In genomic region chr9:116632990-116633441, GRCh38 we compare ENCODE assay signal across 16 cellular contexts. TPM values are rescaled to one million over a fixed set of nuclear protein-coding genes. Genes with fewer than 3 reads are reported as not detected.
A peak's percentile ranks its signal among the peaks of the same experiment; 100 is the strongest.
DNase-seq lines count a peak whose midpoint lies in the region; ATAC-seq and TF ChIP-seq lines count a peak whose summit lies in the region.
"Had no signal": no experiment of that assay in that cellular context is flagged by ENCODE, and none has a peak within 500 bp of the region (broad histone marks: within the 10 kb centered on the region; RNA-seq: fewer than 3 reads in every experiment).

No MANE protein-coding gene starts in this region.

- DNase-seq in AG20443 (ENCODE audit: low spot score) (peak; percentile 41), LHCN-M2 (ENCODE audit: low read depth) (peak; percentile 57), body of pancreas (no peak), kidney glomerular epithelial cell (lab: John Stamatoyannopoulos, UW) (peak; percentile 9), dedifferentiated amniotic fluid mesenchymal stem cell (ENCODE audit: extremely low spot score) (no peak)
- DNase-seq: activated CD8-positive, alpha-beta memory T cell treated with anti-CD3 and anti-CD28 coated beads, Interleukin-2, amount 10 ng/mL, durations not matched to agents 7 days and 5 days; activated naive CD4-positive, alpha-beta T cell treated with anti-CD3 and anti-CD28 coated beads, Interleukin-2, amount 50 U/mL, for 16 hours; esophagus squamous epithelium; immature natural killer cell; NCI-H1436 treated with DMSO at 0.1 percent for 48 hours; NCI-H526 treated with DMSO at 0.1 percent for 48 hours had no signal

- no peak overlapping the region for H3K4me3 ChIP-seq in body of pancreas
- H3K4me3 ChIP-seq: BLaER1, esophagus squamous epithelium had no signal

- peak; percentile 35 for ATAC-seq in body of pancreas
- no peak for ATAC-seq in HG02642 (IDR thresholded peaks at IDR 0.05; ENCODE audit: poor library complexity, unreplicated experiment)
- ATAC-seq in GM19455 (IDR thresholded peaks at IDR 0.05; ENCODE audit: unreplicated experiment), result no peak
- no peak for ATAC-seq in GM18502 (IDR thresholded peaks at IDR 0.05; ENCODE audit: poor library complexity, unreplicated experiment)
- ATAC-seq: activated CD8-positive, alpha-beta memory T cell treated with anti-CD3 and anti-CD28 coated beads, Interleukin-2, amount 10 ng/mL, durations not matched to agents 7 days and 5 days had no signal

- H3K27me3 ChIP-seq in body of pancreas, result no peaks in the 10 kb centered on the region
- H3K27me3 ChIP-seq: BLaER1, esophagus squamous epithelium had no signal

- 81 to 83% methylated on average over 3 of the region's 3 CpGs for WGBS in body of pancreas, 2 donors

- no peak overlapping the region for H3K27ac ChIP-seq in body of pancreas
- H3K27ac ChIP-seq: BLaER1, VCaP had no signal

- no peaks in the 10 kb centered on the region for H3K36me3 ChIP-seq in body of pancreas (replicated peaks in 1 of 2; ENCODE audit: insufficient read depth in 1 of 2, low read depth in 2 of 2)
- H3K36me3 ChIP-seq: BLaER1, esophagus squamous epithelium had no signal

- TF ChIP-seq POLR2A in body of pancreas (IDR thresholded peaks at IDR 0.05), result no peak

- intact Hi-C loops in body of pancreas (cut with DNase I), result no loop called here

- no peaks in the 10 kb centered on the region for H3K4me1 ChIP-seq in body of pancreas
- H3K4me1 ChIP-seq: BLaER1, esophagus squamous epithelium had no signal

- TF ChIP-seq CTCF in body of pancreas (IDR thresholded peaks at IDR 0.05), result no peak

- no peaks in the 10 kb centered on the region for H3K9me3 ChIP-seq in body of pancreas
- H3K9me3 ChIP-seq: BLaER1, esophagus squamous epithelium had no signal

RNA-seq across cellular contexts. Expression of gene TRIM32, which starts 54.1 kb away (rescaled TPM):
- total RNA-seq in LHCN-M2 (2014; rRNA removed), result 24.1 and 26.4 TPM in 2 replicates
- 17.2 TPM for polyA plus RNA-seq in LHCN-M2 (2012)
- total RNA-seq in body of pancreas, result 10 to 100 TPM in 1 of 2 donors, 1 to 10 TPM in 1; 8.6 to 12.2 TPM

Comparison
In these comparisons a context has a peak if more than half of its experiments do, and no peak if none do; other contexts are left out.
1. DNase-seq: peak in AG20443 (single experiment), LHCN-M2 (single experiment) and kidney glomerular epithelial cell (single experiment); none in body of pancreas (0 of 4) and dedifferentiated amniotic fluid mesenchymal stem cell (single experiment).